In the genomic region with DNA sequence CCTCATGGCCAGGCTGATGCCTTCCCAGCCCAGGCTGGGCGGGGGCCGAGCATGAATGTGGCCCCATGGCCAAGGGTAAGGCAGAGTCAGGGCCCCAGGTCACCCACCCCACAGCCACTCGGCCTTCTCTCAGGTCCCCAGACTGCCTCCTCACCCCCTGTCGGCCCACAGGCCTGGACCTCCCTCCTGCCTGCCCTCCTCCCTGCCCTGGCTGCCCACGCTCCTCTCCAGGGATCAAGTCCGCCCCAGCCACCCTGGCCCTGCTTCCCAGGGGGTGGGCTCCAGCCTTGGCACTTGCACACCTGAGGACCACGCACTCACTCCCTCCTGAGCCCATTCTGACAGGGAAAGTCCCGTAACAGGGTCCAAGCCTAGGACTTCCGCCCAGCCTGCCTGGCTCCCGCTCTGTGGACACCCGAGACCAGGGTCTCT, we compare ENCODE assay signal across 16 cellular contexts. TPM values are rescaled to one million over a fixed set of nuclear protein-coding genes. Genes with fewer than 3 reads are reported as not detected.
DNase-seq lines count a peak whose midpoint lies in the region; TF ChIP-seq lines count a peak whose summit lies in the region.
"Had no signal": no experiment of that assay in that cellular context is flagged by ENCODE, and none has a peak within 500 bp of the region (broad histone marks: within the 10 kb centered on the region; RNA-seq: fewer than 3 reads in every experiment).

No MANE protein-coding gene starts in this region.

- TF ChIP-seq POLR2A in lower leg skin (IDR thresholded peaks at IDR 0.05), result no peak

- H3K9me3 Mint-ChIP-seq in activated naive CD4-positive, alpha-beta T cell treated with anti-CD3 and anti-CD28 coated beads, Interleukin-2, amount 10 ng/mL, durations not matched to agents 7 days and 5 days, result no peaks in the 10 kb centered on the region
- no peaks in the 10 kb centered on the region for H3K9me3 Mint-ChIP-seq in type B pancreatic cell
- no peaks in the 10 kb centered on the region; the same call in 1 of the 2 replicates for H3K9me3 Mint-ChIP-seq in HFFc6
- H3K9me3 Mint-ChIP-seq: stimulated activated memory B cell treated with anti-CD40 and anti-IgM and Interleukin-4, amounts not matched to agents 10 μg/mL and 1 μg/mL and 100 μg/mL, for 72 hours had no signal

- TF ChIP-seq CTCF in VCaP (conservative IDR thresholded peaks at IDR 0.05) (no peak), lower leg skin (IDR thresholded peaks at IDR 0.05) (no peak), type B pancreatic cell (conservative IDR thresholded peaks at IDR 0.05) (no peak), HFFc6 (IDR thresholded peaks at IDR 0.05) (no peak)

- intact Hi-C loops in lower leg skin (cut with DNase I; ENCODE audit: low total_unique reads), result no loop called here

- H3K4me3 ChIP-seq in lower leg skin (ENCODE audit: low read depth, poor library complexity, severe bottlenecking), result no peak overlapping the region
- H3K4me3 ChIP-seq: SK-N-MC had no signal

- CTCF ChIA-PET in activated naive CD4-positive, alpha-beta T cell treated with anti-CD3 and anti-CD28 coated beads, Interleukin-2, amount 10 ng/mL, durations not matched to agents 7 days and 5 days (lab: Charles Lee), result no interaction called here

- peaks cover 3% of the 10 kb centered on the region for H3K27me3 Mint-ChIP-seq in activated naive CD4-positive, alpha-beta T cell treated with anti-CD3 and anti-CD28 coated beads, Interleukin-2, amount 10 ng/mL, durations not matched to agents 7 days and 5 days
- peaks cover 5% of the 10 kb centered on the region for H3K27me3 Mint-ChIP-seq in type B pancreatic cell
- peaks cover 45% of the 10 kb centered on the region for H3K27me3 Mint-ChIP-seq in HFFc6 (ENCODE audit: insufficient read depth)

- no peak overlapping the region for H3K27ac Mint-ChIP-seq in activated naive CD4-positive, alpha-beta T cell treated with anti-CD3 and anti-CD28 coated beads, Interleukin-2, amount 10 ng/mL, durations not matched to agents 7 days and 5 days
- H3K27ac Mint-ChIP-seq in type B pancreatic cell (no peak overlapping the region), HFFc6 (no peak overlapping the region)
- H3K27ac Mint-ChIP-seq: stimulated activated memory B cell treated with anti-CD40 and anti-IgM and Interleukin-4, amounts not matched to agents 10 μg/mL and 1 μg/mL and 100 μg/mL, for 72 hours had no signal

- H3K36me3 Mint-ChIP-seq in activated naive CD4-positive, alpha-beta T cell treated with anti-CD3 and anti-CD28 coated beads, Interleukin-2, amount 10 ng/mL, durations not matched to agents 7 days and 5 days, result no peaks in the 10 kb centered on the region
- H3K36me3 Mint-ChIP-seq in type B pancreatic cell (no peaks in the 10 kb centered on the region), HFFc6 (ENCODE audit: low read depth) (no peaks in the 10 kb centered on the region)
- H3K36me3 Mint-ChIP-seq: stimulated activated memory B cell treated with anti-CD40 and anti-IgM and Interleukin-4, amounts not matched to agents 10 μg/mL and 1 μg/mL and 100 μg/mL, for 72 hours had no signal

- peak; percentile 18 for DNase-seq in activated naive CD4-positive, alpha-beta T cell treated with anti-CD3 and anti-CD28 coated beads, Interleukin-2, amount 10 ng/mL, durations not matched to agents 7 days and 5 days
- DNase-seq in activated naive CD4-positive, alpha-beta T cell treated with anti-CD3 and anti-CD28 coated beads, Interleukin-2, amount 50 U/mL, for 16 hours, result no peak
- DNase-seq in lower leg skin (ENCODE audit: low spot score in 2 of 2), result peak; percentile 11 to 81
- DNase-seq in type B pancreatic cell (ENCODE audit: extremely low spot score, unreplicated experiment), result peak; percentile 67
- DNase-seq in HFFc6, result no peak
- DNase-seq in stimulated activated CD4-positive, alpha-beta T cell treated with anti-CD3 and anti-CD28 coated beads, Interleukin-2, amount 100 ng/mL, for 24 hours, result no peak
- no peak for DNase-seq in AG08395 (ENCODE audit: low spot score)
- DNase-seq: IMR-90, MM.1S, NCI-H1694 treated with DMSO at 0.1 percent for 48 hours, OCI-M1, small intestine had no signal

- no peak overlapping the region for H3K4me3 Mint-ChIP-seq in activated naive CD4-positive, alpha-beta T cell treated with anti-CD3 and anti-CD28 coated beads, Interleukin-2, amount 10 ng/mL, durations not matched to agents 7 days and 5 days
- H3K4me3 Mint-ChIP-seq in type B pancreatic cell (no peak overlapping the region), HFFc6 (no peak overlapping the region)
- H3K4me3 Mint-ChIP-seq: stimulated activated memory B cell treated with anti-CD40 and anti-IgM and Interleukin-4, amounts not matched to agents 10 μg/mL and 1 μg/mL and 100 μg/mL, for 72 hours had no signal

- WGBS in lower leg skin, 2 donors, result 91 to 93% methylated on average over 9 to 11 of the region's 11 CpGs

- peaks cover 12% of the 10 kb centered on the region for H3K4me1 Mint-ChIP-seq in activated naive CD4-positive, alpha-beta T cell treated with anti-CD3 and anti-CD28 coated beads, Interleukin-2, amount 10 ng/mL, durations not matched to agents 7 days and 5 days
- peaks cover 27% of the 10 kb centered on the region for H3K4me1 Mint-ChIP-seq in type B pancreatic cell (ENCODE audit: unreplicated experiment)
- H3K4me1 Mint-ChIP-seq in HFFc6 (ENCODE audit: low read depth), result no peaks in the 10 kb centered on the region
- H3K4me1 Mint-ChIP-seq: stimulated activated memory B cell treated with anti-CD40 and anti-IgM and Interleukin-4, amounts not matched to agents 10 μg/mL and 1 μg/mL and 100 μg/mL, for 72 hours had no signal

- peak overlapping the region; percentile 83 for H3K27ac ChIP-seq in VCaP
- H3K27ac ChIP-seq: SK-N-MC had no signal

RNA-seq across cellular contexts. Expression of a gene that starts 37.8 kb away (rescaled TPM):
- under 1 TPM in 2 of 4 donors, not detected in 2; 0.36 to 0.84 TPM for total RNA-seq in lower leg skin
- total RNA-seq in type B pancreatic cell (ENCODE audit: low replicate concordance), result 2.2 and 11.1 TPM in 2 replicates
- total RNA-seq in HFFc6 (2021; fragmentation: NEBNext Ultra II Directional; extraction: Animal tissue kit (Norgen Biotek cat#: 25700)), result not detected
- total RNA-seq: IMR-90, omental fat pad had no signal

RNA-seq across cellular contexts. Expression of a gene that starts 48.4 kb away (rescaled TPM):
- total RNA-seq in lower leg skin, result not detected
- total RNA-seq in type B pancreatic cell (ENCODE audit: low replicate concordance), result 1,584 and 3,976 TPM in 2 replicates
- not detected for total RNA-seq in HFFc6 (2021; fragmentation: NEBNext Ultra II Directional; extraction: Animal tissue kit (Norgen Biotek cat#: 25700))
- total RNA-seq: IMR-90, omental fat pad had no signal

Comparison
In these comparisons a context has a peak if more than half of its experiments do, and no peak if none do; other contexts are left out.
1. DNase-seq: peak in activated naive CD4-positive, alpha-beta T cell treated with anti-CD3 and anti-CD28 coated beads, Interleukin-2, amount 10 ng/mL, durations not matched to agents 7 days and 5 days (single experiment), lower leg skin (2 of 2) and type B pancreatic cell (single experiment); none in activated naive CD4-positive, alpha-beta T cell treated with anti-CD3 and anti-CD28 coated beads, Interleukin-2, amount 50 U/mL, for 16 hours (single experiment), HFFc6 (single experiment), stimulated activated CD4-positive, alpha-beta T cell treated with anti-CD3 and anti-CD28 coated beads, Interleukin-2, amount 100 ng/mL, for 24 hours (0 of 2) and AG08395 (single experiment).
2. RNA of a gene that starts 48.4 kb away (total RNA-seq): 1,584 to 3,976 TPM in type B pancreatic cell; not detected in lower leg skin and not detected in HFFc6; every median in the first group is over 1,000 times any median in the second.